In the genomic region with DNA sequence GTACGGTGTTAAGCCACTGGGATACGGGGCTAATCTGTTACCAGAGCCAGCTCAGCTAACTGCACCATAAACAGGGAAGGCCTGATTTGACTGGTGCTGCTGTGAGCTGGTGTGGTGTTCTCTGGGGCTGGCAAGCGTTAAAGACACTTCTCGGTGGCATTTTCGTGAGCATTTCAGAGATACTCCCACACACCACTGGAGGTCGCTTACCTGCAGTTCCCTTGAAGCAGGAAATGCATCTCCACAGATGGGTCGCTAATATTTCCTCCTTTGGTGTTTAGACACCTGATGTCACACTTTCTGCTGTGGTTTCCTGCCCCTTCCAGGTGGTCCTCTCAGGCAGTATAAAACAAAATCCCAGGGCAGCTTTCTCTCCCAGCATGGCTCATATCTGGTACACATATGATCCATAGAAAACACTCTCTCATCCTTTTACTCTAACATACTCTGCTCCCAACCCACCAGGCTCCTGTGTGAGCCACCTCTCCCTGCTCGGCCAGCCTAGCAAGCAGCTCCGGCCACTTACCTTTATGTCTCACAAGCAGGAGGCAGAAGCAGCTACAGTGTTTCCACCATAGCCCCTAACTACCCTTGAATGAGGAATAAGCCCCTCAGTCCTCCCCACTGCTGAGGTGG, we compare ENCODE assay signal across 8 cellular contexts.
DNase-seq lines count a peak whose midpoint lies in the region; ATAC-seq and TF ChIP-seq lines count a peak whose summit lies in the region.

No MANE protein-coding gene starts in this region.

- H3K4me3 ChIP-seq in ascending aorta: no peak overlapping the region

- intact Hi-C loops in head of caudate nucleus (cut with DNase I) (no loop called here), ascending aorta (cut with DNase I) (no loop called here)

- H3K27ac ChIP-seq in ascending aorta: no peak overlapping the region

- ATAC-seq in GM21723 (IDR thresholded peaks at IDR 0.05; ENCODE audit: unreplicated experiment): peak; percentile 100

- H3K4me1 ChIP-seq in ascending aorta: no peaks in the 10 kb centered on the region

- no peaks in the 10 kb centered on the region for H3K27me3 ChIP-seq in ascending aorta

- TF ChIP-seq CTCF in ascending aorta (IDR thresholded peaks at IDR 0.05): no peak

- peak; percentile 3 for DNase-seq in DMS153 (lab: John Stamatoyannopoulos, UW)
- DNase-seq in DMS153 treated with DMSO at 0.1 percent for 48 hours (lab: John Stamatoyannopoulos, UW; ENCODE audit: unreplicated experiment): no peak
- DNase-seq in HuH-7.5 (ENCODE audit: low spot score): peak; percentile 22
- DNase-seq in head of caudate nucleus: peak in 33 of 42 donors; percentile 9 to 76 (median 36)
- DNase-seq in ascending aorta (ENCODE audit: low spot score in 2 of 2): no peak
- DNase-seq in cerebellar nuclear complex (lab: John Stamatoyannopoulos, UW): no peak
- DNase-seq in NCI-H1436 (lab: John Stamatoyannopoulos, UW): no peak

- H3K36me3 ChIP-seq in ascending aorta: no peaks in the 10 kb centered on the region

- H3K9me3 ChIP-seq in ascending aorta: no peaks in the 10 kb centered on the region

Comparison
In these comparisons a context has a peak if more than half of its experiments do, and no peak if none do; other contexts are left out.
1. DNase-seq: peak in DMS153 (single experiment), HuH-7.5 (single experiment) and head of caudate nucleus (33 of 42); none in DMS153 treated with DMSO at 0.1 percent for 48 hours (single experiment), ascending aorta (0 of 2), cerebellar nuclear complex (0 of 2) and NCI-H1436 (single experiment).